21 cellular contexts compared by ENCODE assay signal in the genomic region with DNA sequence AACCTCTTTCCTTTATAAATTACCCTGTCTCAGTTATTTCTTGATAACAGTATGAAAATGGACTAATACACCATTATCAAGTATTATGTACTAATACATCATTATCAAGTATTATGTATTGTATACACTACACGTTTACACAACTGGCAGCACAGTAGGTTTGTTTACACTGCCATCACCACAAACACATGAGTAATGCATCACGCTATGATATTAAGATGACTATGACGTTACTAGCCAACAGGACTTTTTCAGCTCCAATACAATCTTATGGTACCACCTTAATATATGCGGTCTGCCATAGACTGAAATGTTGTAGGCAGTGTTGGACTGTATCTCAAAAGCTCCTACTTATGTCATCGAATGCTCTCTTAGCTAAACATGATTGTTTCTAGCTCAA.
"Had no signal": no experiment of that assay in that cellular context is flagged by ENCODE, and none has a peak within 500 bp of the region (broad histone marks: within the 10 kb centered on the region; RNA-seq: fewer than 3 reads in every experiment).

No MANE protein-coding gene starts in this region.

- H2AFZ ChIP-seq: hepatocyte, parathyroid adenoma had no signal

- H3K9me3 ChIP-seq: psoas muscle, right lobe of liver, tibial artery, upper lobe of left lung, uterus had no signal

- H3K9me3 Mint-ChIP-seq: dendritic cell treated with granulocyte-macrophage colony-stimulating factor and Interleukin-4, amounts not matched to agents 40 ng/mL and 50 ng/mL, for 4 days; naive B cell; nephron progenitor cell; stimulated activated memory B cell treated with anti-CD40 and anti-IgM and Interleukin-4, amounts not matched to agents 10 μg/mL and 1 μg/mL and 100 μg/mL, for 72 hours; stimulated activated naive CD8-positive, alpha-beta T cell treated with anti-CD3 and anti-CD28 coated beads, Interleukin-15, Interleukin-2, amounts not matched to agents 100 ng/mL and 50 ng/mL, for 24 hours had no signal

- H3K27me3 Mint-ChIP-seq: dendritic cell treated with granulocyte-macrophage colony-stimulating factor and Interleukin-4, amounts not matched to agents 40 ng/mL and 50 ng/mL, for 4 days; effector memory CD8-positive, alpha-beta T cell; naive B cell; stimulated activated memory B cell treated with anti-CD40 and anti-IgM and Interleukin-4, amounts not matched to agents 10 μg/mL and 1 μg/mL and 100 μg/mL, for 72 hours; stimulated activated naive CD8-positive, alpha-beta T cell treated with anti-CD3 and anti-CD28 coated beads, Interleukin-15, Interleukin-2, amounts not matched to agents 100 ng/mL and 50 ng/mL, for 24 hours had no signal

- H3K4me1 ChIP-seq: parathyroid adenoma, psoas muscle, right lobe of liver, tibial artery, upper lobe of left lung, uterus had no signal

- H3K4me3 Mint-ChIP-seq: dendritic cell treated with granulocyte-macrophage colony-stimulating factor and Interleukin-4, amounts not matched to agents 40 ng/mL and 50 ng/mL, for 4 days; effector memory CD8-positive, alpha-beta T cell; naive B cell; nephron progenitor cell; stimulated activated memory B cell treated with anti-CD40 and anti-IgM and Interleukin-4, amounts not matched to agents 10 μg/mL and 1 μg/mL and 100 μg/mL, for 72 hours; stimulated activated naive CD8-positive, alpha-beta T cell treated with anti-CD3 and anti-CD28 coated beads, Interleukin-15, Interleukin-2, amounts not matched to agents 100 ng/mL and 50 ng/mL, for 24 hours had no signal

- H3K27ac ChIP-seq: hepatocyte, parathyroid adenoma, psoas muscle, right lobe of liver, tibial artery, upper lobe of left lung, uterus had no signal

- H3K4me2 ChIP-seq: hepatocyte had no signal

- H3K4me3 ChIP-seq: hepatocyte, lung, psoas muscle, right lobe of liver, tibial artery, upper lobe of left lung, uterus had no signal

- H3K27ac Mint-ChIP-seq: dendritic cell treated with granulocyte-macrophage colony-stimulating factor and Interleukin-4, amounts not matched to agents 40 ng/mL and 50 ng/mL, for 4 days; effector memory CD8-positive, alpha-beta T cell; naive B cell; nephron progenitor cell; stimulated activated memory B cell treated with anti-CD40 and anti-IgM and Interleukin-4, amounts not matched to agents 10 μg/mL and 1 μg/mL and 100 μg/mL, for 72 hours; stimulated activated naive CD8-positive, alpha-beta T cell treated with anti-CD3 and anti-CD28 coated beads, Interleukin-15, Interleukin-2, amounts not matched to agents 100 ng/mL and 50 ng/mL, for 24 hours had no signal

- DNase-seq: effector memory CD8-positive, alpha-beta T cell; foreskin melanocyte; head of caudate nucleus; left colon; left ventricle myocardium superior; naive B cell; nephron progenitor cell; psoas muscle; retina; right lobe of liver; stimulated activated CD4-positive, alpha-beta T cell treated with anti-CD3 and anti-CD28 coated beads, Interleukin-4, amount 100 ng/mL, for 1 hour; stimulated activated CD8-positive, alpha-beta memory T cell treated with anti-CD3 and anti-CD28 coated beads, Interleukin-4, amount 100 ng/mL, for 48 hours; tibial artery; upper lobe of left lung; uterus had no signal

- H3K36me3 ChIP-seq: right lobe of liver, upper lobe of left lung, uterus had no signal

- H3K79me2 ChIP-seq: hepatocyte, parathyroid adenoma had no signal

- H3K27me3 ChIP-seq: hepatocyte, right lobe of liver, tibial artery, upper lobe of left lung, uterus had no signal

- H3K4me1 Mint-ChIP-seq: naive B cell; stimulated activated memory B cell treated with anti-CD40 and anti-IgM and Interleukin-4, amounts not matched to agents 10 μg/mL and 1 μg/mL and 100 μg/mL, for 72 hours had no signal

- H3K9ac ChIP-seq: parathyroid adenoma had no signal

- ATAC-seq: effector memory CD8-positive, alpha-beta T cell; left colon; left ventricle myocardium superior; psoas muscle; right lobe of liver; stimulated activated memory B cell treated with anti-CD40 and anti-IgM and Interleukin-4, amounts not matched to agents 10 μg/mL and 1 μg/mL and 100 μg/mL, for 72 hours had no signal
